Comparison of ENCODE assay signal across 21 cellular contexts in the genomic region with DNA sequence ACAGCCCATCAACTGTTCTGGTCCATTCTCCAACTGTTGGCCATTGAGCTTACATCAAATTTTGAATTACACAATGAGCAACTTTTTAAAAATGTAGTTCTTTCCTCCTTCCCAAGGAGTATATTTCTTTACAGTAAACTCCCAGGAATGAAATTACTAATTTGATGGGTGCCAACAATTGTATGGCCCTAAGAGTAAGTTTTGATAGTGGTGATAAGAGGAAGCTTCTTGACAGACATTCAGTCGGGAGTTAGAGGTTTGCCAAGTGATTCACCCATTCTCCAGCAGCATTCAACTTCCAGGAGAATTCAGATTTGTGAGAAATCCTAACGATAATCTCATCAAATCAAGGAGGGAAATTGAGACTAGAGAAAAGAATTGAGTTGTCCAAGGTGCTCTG.
"Had no signal": no experiment of that assay in that cellular context is flagged by ENCODE, and none has a peak within 500 bp of the region (broad histone marks: within the 10 kb centered on the region; RNA-seq: fewer than 3 reads in every experiment).

No MANE protein-coding gene starts in this region.

- H3K27me3 ChIP-seq: dorsolateral prefrontal cortex, esophagus muscularis mucosa, gastrocnemius medialis, heart right ventricle, left lung had no signal

- H3K9me3 ChIP-seq: esophagus muscularis mucosa, gastrocnemius medialis, heart right ventricle, left lung, lower lobe of right lung, mucosa of descending colon had no signal

- H3K36me3 ChIP-seq: esophagus muscularis mucosa, gastrocnemius medialis, heart right ventricle, left lung, lower lobe of right lung had no signal

- ATAC-seq: gastrocnemius medialis; heart right ventricle; left cardiac atrium; left lung; left ventricle myocardium superior; lower lobe of right lung; mucosa of descending colon; naive thymus-derived CD8-positive, alpha-beta T cell had no signal

- DNase-seq: dermis blood vessel endothelial cell; dorsolateral prefrontal cortex; effector CD4-positive, alpha-beta T cell; effector memory CD4-positive, alpha-beta T cell; foreskin fibroblast; foreskin melanocyte; gastrocnemius medialis; glutamatergic neuron; head of caudate nucleus; heart right ventricle; hippocampal formation; left cardiac atrium; left lung; left ventricle myocardium superior; lower lobe of right lung; mesenchymal stem cell; mucosa of descending colon; naive B cell; naive thymus-derived CD8-positive, alpha-beta T cell had no signal

- H3K27ac ChIP-seq: coronary artery, dorsolateral prefrontal cortex, esophagus muscularis mucosa, gastrocnemius medialis, heart right ventricle, left lung, lower lobe of right lung had no signal

- H3K4me3 ChIP-seq: coronary artery, dorsolateral prefrontal cortex, esophagus muscularis mucosa, gastrocnemius medialis, heart right ventricle, left lung, lower lobe of right lung, mucosa of descending colon had no signal
